In the genomic region with DNA sequence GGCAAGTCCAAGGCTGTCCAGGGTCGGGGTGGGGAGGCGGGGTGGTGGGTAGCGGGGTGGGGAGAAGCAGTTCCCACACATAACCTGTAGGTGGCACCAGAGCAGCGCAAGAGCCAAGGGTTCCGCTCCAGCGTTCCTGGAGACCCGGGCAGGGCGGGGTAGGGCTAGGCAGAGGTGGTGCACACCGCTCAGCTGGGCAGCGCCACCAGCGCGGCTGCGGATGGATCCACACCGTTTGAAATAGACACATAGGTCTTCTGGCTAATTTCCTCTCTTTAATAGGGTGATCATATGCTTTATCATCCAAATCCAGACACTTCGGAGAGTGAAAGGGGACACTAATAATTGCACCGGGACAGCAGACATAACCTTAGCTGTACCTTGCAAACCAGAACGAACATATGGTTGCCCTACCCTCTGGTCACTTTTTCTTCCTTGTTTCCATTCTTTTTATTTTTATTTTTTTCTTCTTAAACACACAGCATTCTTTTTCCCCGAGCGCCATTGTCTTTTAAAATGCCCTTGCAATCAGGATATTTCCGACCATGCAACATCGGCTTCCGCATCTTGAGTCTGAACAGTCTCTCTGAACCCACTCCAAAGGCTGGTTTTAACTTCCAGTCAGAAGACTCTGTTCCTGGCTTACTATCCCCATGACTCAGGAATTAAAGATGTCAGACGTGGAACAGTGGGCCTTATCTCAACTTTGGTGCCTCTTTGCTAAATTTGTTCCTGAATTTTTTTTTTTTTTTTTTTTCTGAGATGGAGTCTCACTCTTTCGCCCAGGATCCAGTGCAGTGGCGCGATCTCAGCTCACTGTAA, we compare ENCODE assay signal across 8 cellular contexts. TPM values are rescaled to one million over a fixed set of nuclear protein-coding genes. Genes with fewer than 3 reads are reported as not detected.
DNase-seq lines count a peak whose midpoint lies in the region; ATAC-seq and TF ChIP-seq lines count a peak whose summit lies in the region.

No MANE protein-coding gene starts in this region.

- no peaks in the 10 kb centered on the region for H3K79me2 ChIP-seq in SU-DHL-6 (ENCODE audit: insufficient read depth, low read length)

- H3K27ac ChIP-seq in SU-DHL-6 (ENCODE audit: low read depth, low read length) (no peak overlapping the region), uterus (peak overlapping the region in 1 of 2 donors; percentile 56)

- no peaks in the 10 kb centered on the region for H3K9me2 ChIP-seq in SU-DHL-6 (replicated peaks; ENCODE audit: insufficient read depth, low read length)

- H3K4me3 ChIP-seq in SU-DHL-6 (ENCODE audit: insufficient read depth, low read length, poor library complexity, severe bottlenecking) = no peak overlapping the region
- peak overlapping the region; percentile 22 to 36 for H3K4me3 ChIP-seq in uterus

- intact Hi-C loops in left cardiac atrium (cut with DNase I) (no loop called here), uterus (cut with DNase I; ENCODE audit: low total_unique reads) (no loop called here)

- no peaks in the 10 kb centered on the region for H3K9me3 Mint-ChIP-seq in activated naive CD8-positive, alpha-beta T cell treated with anti-CD3 and anti-CD28 coated beads for 36 hours

- no peaks in the 10 kb centered on the region for H4K20me1 ChIP-seq in SU-DHL-6 (ENCODE audit: low read depth, low read length)

- H3K36me3 Mint-ChIP-seq in activated naive CD8-positive, alpha-beta T cell treated with anti-CD3 and anti-CD28 coated beads for 36 hours = no peaks in the 10 kb centered on the region

- DNase-seq in NCI-H128 (lab: John Stamatoyannopoulos, UW; ENCODE audit: unreplicated experiment) (peak; percentile 47), left cardiac atrium (peak; percentile 91), putamen (ENCODE audit: low spot score) (peak; percentile 74), uterus (peak; percentile 85 to 87)
- peak; percentile 85 for DNase-seq in activated naive CD8-positive, alpha-beta T cell treated with anti-CD3 and anti-CD28 coated beads for 36 hours

- H3K27me3 ChIP-seq in SU-DHL-6 (ENCODE audit: low read length) (no peaks in the 10 kb centered on the region), uterus (no peaks in the 10 kb centered on the region)

- H3K4me1 Mint-ChIP-seq in activated naive CD8-positive, alpha-beta T cell treated with anti-CD3 and anti-CD28 coated beads for 36 hours = peaks cover 2% of the 10 kb centered on the region

- H3K9ac ChIP-seq in SU-DHL-6 (ENCODE audit: low read length) = no peak overlapping the region

- ATAC-seq in HG02798 (IDR thresholded peaks at IDR 0.05; ENCODE audit: poor library complexity, unreplicated experiment) = peak; percentile 99
- peak; percentile 99 for ATAC-seq in left cardiac atrium

- H3K4me2 ChIP-seq in SU-DHL-6 (ENCODE audit: low read depth, low read length, poor library complexity, severe bottlenecking) = peak overlapping the region; percentile 43

- H2AFZ ChIP-seq in SU-DHL-6 (ENCODE audit: low read depth, low read length, severe bottlenecking) = no peak overlapping the region

- no peaks in the 10 kb centered on the region for H3K36me3 ChIP-seq in SU-DHL-6 (ENCODE audit: low read length)
- H3K36me3 ChIP-seq in uterus = no peaks in the 10 kb centered on the region

- H3K9me3 ChIP-seq in SU-DHL-6 (ENCODE audit: insufficient read depth, low read length) (no peaks in the 10 kb centered on the region), uterus (no peaks in the 10 kb centered on the region)

- no peak overlapping the region for H3K27ac Mint-ChIP-seq in activated naive CD8-positive, alpha-beta T cell treated with anti-CD3 and anti-CD28 coated beads for 36 hours

- H3K4me1 ChIP-seq in uterus = no peaks in the 10 kb centered on the region

- no peak for TF ChIP-seq POLR2A in uterus (IDR thresholded peaks at IDR 0.05)

- H3F3A ChIP-seq in SU-DHL-6 (ENCODE audit: insufficient read depth) = no peaks in the 10 kb centered on the region

- H3K4me3 Mint-ChIP-seq in activated naive CD8-positive, alpha-beta T cell treated with anti-CD3 and anti-CD28 coated beads for 36 hours = no peak overlapping the region

- peak; percentile 85 for TF ChIP-seq CTCF in GM12873 (IDR thresholded peaks at IDR 0.05; ENCODE audit: insufficient read depth, low read depth, low read length, missing control alignments)
- peak; percentile 61 for TF ChIP-seq CTCF in SU-DHL-6 (IDR thresholded peaks at IDR 0.05; ENCODE audit: insufficient read depth, low read length, poor library complexity, severe bottlenecking)
- TF ChIP-seq CTCF in uterus (IDR thresholded peaks at IDR 0.05) = peak; percentile 73 to 97 (median 87)

- H3K27me3 Mint-ChIP-seq in activated naive CD8-positive, alpha-beta T cell treated with anti-CD3 and anti-CD28 coated beads for 36 hours = peaks cover 4% of the 10 kb centered on the region

RNA-seq across cellular contexts. Expression of gene ZSCAN2, which starts 12.5 kb away (rescaled TPM):
- 1 to 10 TPM; 5.9 to 7.6 TPM for total RNA-seq in activated naive CD8-positive, alpha-beta T cell treated with anti-CD3 and anti-CD28 coated beads for 36 hours
- total RNA-seq in left cardiac atrium (1 to 10 TPM; 4.5 to 5.0 TPM), uterus (10 to 100 TPM in 1 of 4 donors, 1 to 10 TPM in 2, under 1 TPM in 1; 0.59 to 30.0 (median 5.3) TPM)
